15 cellular contexts compared by ENCODE assay signal in the genomic region with DNA sequence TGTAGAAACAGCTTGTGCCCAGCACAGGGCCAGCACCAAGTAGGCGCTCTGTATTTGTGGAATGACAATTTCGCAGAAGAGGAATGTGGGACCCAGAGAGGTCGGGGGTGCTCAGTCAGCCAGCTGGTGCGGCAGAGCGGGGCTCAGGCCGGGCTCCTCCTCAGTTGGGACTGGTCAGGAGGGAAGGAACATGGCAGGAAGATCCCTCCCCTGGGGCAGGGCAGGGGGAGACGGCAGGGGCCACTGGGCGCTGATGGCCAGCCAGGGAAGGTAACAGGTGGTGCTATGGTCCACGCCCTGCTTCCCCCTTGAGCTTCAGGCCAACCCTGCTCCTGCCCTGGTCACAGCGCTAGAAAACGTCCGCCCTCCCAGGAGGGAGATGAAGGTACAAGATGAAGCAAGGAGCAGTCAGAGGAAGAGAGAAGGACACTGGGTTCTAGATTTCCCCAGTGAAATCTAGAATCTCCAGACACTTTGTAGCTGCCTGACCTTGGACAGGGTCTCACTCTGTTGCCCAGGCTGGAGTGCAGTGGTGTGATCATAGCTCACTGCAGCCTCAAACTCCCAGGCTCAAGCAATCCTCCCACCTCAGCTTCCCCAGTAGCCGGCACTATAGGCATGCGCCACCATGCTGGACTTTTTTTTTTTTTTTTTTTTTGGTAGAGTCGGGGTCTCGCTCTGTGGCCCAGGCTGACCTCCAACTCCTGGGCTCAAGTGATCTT. TPM values are rescaled to one million over a fixed set of nuclear protein-coding genes. Genes with fewer than 3 reads are reported as not detected.
DNase-seq lines count a peak whose midpoint lies in the region; FAIRE-seq and TF ChIP-seq lines count a peak whose summit lies in the region.
"Had no signal": no experiment of that assay in that cellular context is flagged by ENCODE, and none has a peak within 500 bp of the region (broad histone marks: within the 10 kb centered on the region; RNA-seq: fewer than 3 reads in every experiment).

No MANE protein-coding gene starts in this region.

- no peak overlapping the region for H3K56ac ChIP-seq in mesendoderm (ENCODE audit: low read length)

- no peak for TF ChIP-seq CTCF in astrocyte (IDR thresholded peaks at IDR 0.05; ENCODE audit: insufficient read depth, low read depth, low read length)

- no peak overlapping the region for H2BK120ac ChIP-seq in mesendoderm (ENCODE audit: low read depth, low read length)

- H4K5ac ChIP-seq in mesendoderm (ENCODE audit: low read length), result no peak overlapping the region

- H3K4me3 Mint-ChIP-seq in activated naive CD4-positive, alpha-beta T cell treated with anti-CD3 and anti-CD28 coated beads, Interleukin-2, amount 10 ng/mL, durations not matched to agents 7 days and 5 days, result no peak overlapping the region
- no peak overlapping the region for H3K4me3 Mint-ChIP-seq in astrocyte (ENCODE audit: unreplicated experiment)

- H3K4me1 ChIP-seq in astrocyte (ENCODE audit: insufficient read depth, low read length) (peaks cover 6% of the 10 kb centered on the region), mesendoderm (ENCODE audit: control insufficient read depth, low read depth, low read length) (no peaks in the 10 kb centered on the region)

- FAIRE-seq in astrocyte (lab: Jason Lieb, UNC), result no peak

- H3K79me2 ChIP-seq in astrocyte (ENCODE audit: insufficient read depth, low read length) (no peaks in the 10 kb centered on the region), mesendoderm (ENCODE audit: control insufficient read depth, insufficient read depth, low read length) (no peaks in the 10 kb centered on the region)

- no peaks in the 10 kb centered on the region for H3K9me3 ChIP-seq in astrocyte (ENCODE audit: insufficient read depth, low read depth, low read length)
- H3K9me3 ChIP-seq: gastroesophageal sphincter, vagina had no signal

- no peak for DNase-seq in activated naive CD4-positive, alpha-beta T cell treated with anti-CD3 and anti-CD28 coated beads, Interleukin-2, amount 10 ng/mL, durations not matched to agents 7 days and 5 days
- DNase-seq in activated naive CD4-positive, alpha-beta T cell treated with Interleukin-2 at 50 U/mL for 16 hours, result no peak
- DNase-seq in astrocyte (ENCODE audit: low read depth), result no peak
- no peak for DNase-seq in mesendoderm
- DNase-seq in substantia nigra (lab: John Stamatoyannopoulos, UW), result no peak
- DNase-seq in activated T-cell treated with anti-CD3 and anti-CD28 coated beads, Interleukin-2, amount 50 U/mL, for 48 hours, result no peak
- no peak for DNase-seq in NCI-H2227 (lab: John Stamatoyannopoulos, UW; ENCODE audit: unreplicated experiment)
- no peak for DNase-seq in GM03348 (ENCODE audit: low spot score)
- DNase-seq: activated T-cell treated with anti-CD3 and anti-CD28 coated beads, Interleukin-2, amount 50 U/mL, for 1 hour; DMS 273 treated with DMSO at 0.1 percent for 48 hours; NCI-H2029; NCI-H748 treated with DMSO at 0.1 percent for 48 hours had no signal

- H3K4me2 ChIP-seq in astrocyte (ENCODE audit: low read length) (no peak overlapping the region), mesendoderm (ENCODE audit: low read length) (no peak overlapping the region)

- H2AFZ ChIP-seq in astrocyte (ENCODE audit: low read depth, low read length), result no peak overlapping the region

- peaks cover 7% of the 10 kb centered on the region for H3K27me3 Mint-ChIP-seq in activated naive CD4-positive, alpha-beta T cell treated with anti-CD3 and anti-CD28 coated beads, Interleukin-2, amount 10 ng/mL, durations not matched to agents 7 days and 5 days
- no peaks in the 10 kb centered on the region for H3K27me3 Mint-ChIP-seq in astrocyte (ENCODE audit: low read depth, unreplicated experiment)

- H3K23ac ChIP-seq in mesendoderm (ENCODE audit: low read length), result peak overlapping the region; percentile 60

- peaks cover 59% of the 10 kb centered on the region for H3K4me1 Mint-ChIP-seq in activated naive CD4-positive, alpha-beta T cell treated with anti-CD3 and anti-CD28 coated beads, Interleukin-2, amount 10 ng/mL, durations not matched to agents 7 days and 5 days
- H3K4me1 Mint-ChIP-seq in astrocyte (ENCODE audit: low read depth, unreplicated experiment), result peaks cover 17% of the 10 kb centered on the region

- H3K36me3 Mint-ChIP-seq in activated naive CD4-positive, alpha-beta T cell treated with anti-CD3 and anti-CD28 coated beads, Interleukin-2, amount 10 ng/mL, durations not matched to agents 7 days and 5 days, result no peaks in the 10 kb centered on the region
- H3K36me3 Mint-ChIP-seq in astrocyte (ENCODE audit: low read depth, unreplicated experiment), result no peaks in the 10 kb centered on the region

- H3K79me1 ChIP-seq in mesendoderm (ENCODE audit: low read length), result no peaks in the 10 kb centered on the region

- H2BK5ac ChIP-seq in mesendoderm (ENCODE audit: low read length), result no peak overlapping the region

- no peaks in the 10 kb centered on the region for H4K20me1 ChIP-seq in astrocyte (ENCODE audit: insufficient read depth, low read length)

- H4K8ac ChIP-seq in mesendoderm (ENCODE audit: low read depth, low read length), result no peak overlapping the region

- H3K9me3 Mint-ChIP-seq in activated naive CD4-positive, alpha-beta T cell treated with anti-CD3 and anti-CD28 coated beads, Interleukin-2, amount 10 ng/mL, durations not matched to agents 7 days and 5 days, result no peaks in the 10 kb centered on the region
- no peaks in the 10 kb centered on the region for H3K9me3 Mint-ChIP-seq in astrocyte (ENCODE audit: unreplicated experiment)

- H3K27ac ChIP-seq in astrocyte (ENCODE audit: low read depth, low read length), result no peak overlapping the region
- H3K27ac ChIP-seq in mesendoderm (ENCODE audit: low read depth, low read length), result no peak overlapping the region
- peak overlapping the region; percentile 47 for H3K27ac ChIP-seq in substantia nigra (ENCODE audit: low read depth, low read length, poor library complexity, severe bottlenecking)
- H3K27ac ChIP-seq: vagina had no signal

- no peaks in the 10 kb centered on the region for H3K27me3 ChIP-seq in astrocyte (ENCODE audit: insufficient read depth, low read length)
- H3K27me3 ChIP-seq in mesendoderm (ENCODE audit: insufficient read depth, low read length, poor library complexity), result no peaks in the 10 kb centered on the region
- H3K27me3 ChIP-seq: gastroesophageal sphincter, vagina had no signal

- WGBS in mesendoderm (ENCODE audit: extremely low coverage, insufficient coverage, low lambda C conversion rate), result no CpG with 5 or more reads among the region's 16 CpGs

- no peak overlapping the region for H3K4ac ChIP-seq in mesendoderm (ENCODE audit: low read depth, low read length)

- H3K9ac ChIP-seq in astrocyte (ENCODE audit: low read length) (no peak overlapping the region), mesendoderm (ENCODE audit: low read length) (no peak overlapping the region)

- no peak overlapping the region for H3K18ac ChIP-seq in mesendoderm (ENCODE audit: low read length)

- CTCF ChIA-PET in activated naive CD4-positive, alpha-beta T cell treated with anti-CD3 and anti-CD28 coated beads, Interleukin-2, amount 10 ng/mL, durations not matched to agents 7 days and 5 days (lab: Charles Lee), result interaction anchor here (0.5 to 2.9 kb wide), 5 partner anchors 13 to 91 kb away, joined by 3 to 20 read pairs (median 3); no protein-coding TSS in a partner anchor

- H2AK5ac ChIP-seq in mesendoderm (ENCODE audit: low read length), result no peak overlapping the region

- H3K27ac Mint-ChIP-seq in activated naive CD4-positive, alpha-beta T cell treated with anti-CD3 and anti-CD28 coated beads, Interleukin-2, amount 10 ng/mL, durations not matched to agents 7 days and 5 days, result peak overlapping the region; percentile 49
- H3K27ac Mint-ChIP-seq in astrocyte (ENCODE audit: unreplicated experiment), result peak overlapping the region; percentile 34

- H2BK15ac ChIP-seq in mesendoderm (replicated peaks; ENCODE audit: low read depth), result no peak overlapping the region

- no peaks in the 10 kb centered on the region for H3K36me3 ChIP-seq in astrocyte (ENCODE audit: insufficient read depth, low read length)
- H3K36me3 ChIP-seq in mesendoderm (ENCODE audit: control insufficient read depth, insufficient read depth, low read length), result no peaks in the 10 kb centered on the region
- H3K36me3 ChIP-seq: gastroesophageal sphincter, vagina had no signal

- H3K4me3 ChIP-seq in astrocyte (ENCODE audit: insufficient read depth, low read depth, low read length) (no peak overlapping the region), mesendoderm (ENCODE audit: low read length) (no peak overlapping the region)
- H3K4me3 ChIP-seq: gastroesophageal sphincter, vagina had no signal

RNA-seq across cellular contexts. Expression of gene SPI1, which starts 13.5 kb away (rescaled TPM):
- not detected in 2 replicates for total RNA-seq in astrocyte
- 0.70 TPM for polyA plus RNA-seq in mesendoderm (2013, experiment 1 of 2)
- 0.63 TPM for polyA plus RNA-seq in mesendoderm (2013, experiment 2 of 2)
- total RNA-seq: kidney epithelial cell had no signal

RNA-seq across cellular contexts. Expression of gene SLC39A13, which starts 16.5 kb away (rescaled TPM):
- 76.6 and 92.7 TPM in 2 replicates for total RNA-seq in astrocyte
- polyA plus RNA-seq in mesendoderm (2013, experiment 1 of 2), result 10.9 TPM
- polyA plus RNA-seq in mesendoderm (2013, experiment 2 of 2), result 11.3 TPM

RNA-seq across cellular contexts. Expression of gene PSMC3, which starts 34.4 kb away (rescaled TPM):
- 124 and 130 TPM in 2 replicates for total RNA-seq in astrocyte
- 136 TPM for polyA plus RNA-seq in mesendoderm (2013, experiment 1 of 2)
- 143 TPM for polyA plus RNA-seq in mesendoderm (2013, experiment 2 of 2)

RNA-seq across cellular contexts. Expression of gene MYBPC3, which starts 39.4 kb away (rescaled TPM):
- total RNA-seq in astrocyte, result not detected in 2 replicates
- polyA plus RNA-seq in mesendoderm (2013, experiment 1 of 2), result not detected
- not detected for polyA plus RNA-seq in mesendoderm (2013, experiment 2 of 2)
- total RNA-seq: kidney epithelial cell, vagina had no signal

RNA-seq across cellular contexts. Expression of gene RAPSN, which starts 57.1 kb away (rescaled TPM):
- 0.86 and 0.96 TPM in 2 replicates for total RNA-seq in astrocyte
- 0.14 TPM for polyA plus RNA-seq in mesendoderm (2013, experiment 1 of 2)
- 0.28 TPM for polyA plus RNA-seq in mesendoderm (2013, experiment 2 of 2)
- total RNA-seq: vagina had no signal
